In genomic region chr19:30997222-30997621, GRCh38 we compare ENCODE assay signal across 31 cellular contexts.
"Had no signal": no experiment of that assay in that cellular context is flagged by ENCODE, and none has a peak within 500 bp of the region (broad histone marks: within the 10 kb centered on the region; RNA-seq: fewer than 3 reads in every experiment).

No MANE protein-coding gene starts in this region.

- DNase-seq: activated B cell treated with CpG ODN at 0.5 μM for 24 hours; activated CD4-positive, alpha-beta memory T cell treated with anti-CD3 and anti-CD28 coated beads for 36 hours; activated CD4-positive, alpha-beta T cell treated with anti-CD3 and anti-CD28 coated beads for 4 hours; activated CD4-positive, alpha-beta T cell treated with anti-CD3 and anti-CD28 coated beads, Interleukin-2, amount 10 ng/mL, durations not matched to agents 24 days and 14 days; activated CD4-positive, alpha-beta T cell treated with anti-CD3 and anti-CD28 coated beads, Interleukin-2, amount 50 U/mL, for 1 hour; activated CD4-positive, alpha-beta T cell treated with anti-CD3 and anti-CD28 coated beads, Interleukin-2, amount 50 U/mL, for 4 hours; activated CD4-positive, CD25-positive, alpha-beta regulatory T cell treated with anti-CD3 and anti-CD28 coated beads, Interleukin-2, amount 50 U/mL, for 72 hours; activated CD8-positive, alpha-beta memory T cell treated with anti-CD3 and anti-CD28 coated beads, Interleukin-2, amount 50 U/mL, for 4 hours; activated CD8-positive, alpha-beta T cell treated with anti-CD3 and anti-CD28 coated beads for 36 hours; activated effector memory CD4-positive, alpha-beta T cell treated with Interleukin-2 at 50 U/mL for 16 hours; activated gamma-delta T cell; activated naive CD4-positive, alpha-beta T cell treated with anti-CD3 and anti-CD28 coated beads, Interleukin-2, amount 10 ng/mL, durations not matched to agents 7 days and 5 days; activated naive CD4-positive, alpha-beta T cell treated with Interleukin-2 at 50 U/mL for 16 hours; activated naive CD8-positive, alpha-beta T cell treated with anti-CD3 and anti-CD28 coated beads, Interleukin-2, amount 10 ng/mL, durations not matched to agents 7 days and 5 days; activated naive CD8-positive, alpha-beta T cell treated with anti-CD3 and anti-CD28 coated beads, Interleukin-2, amount 50 U/mL, for 24 hours; activated T-cell treated with anti-CD3 and anti-CD28 coated beads for 4 hours; activated T-cell treated with anti-CD3 and anti-CD28 coated beads, Interleukin-2, amount 50 U/mL, for 1 hour; activated T-cell treated with anti-CD3 and anti-CD28 coated beads, Interleukin-2, amount 50 U/mL, for 48 hours; amygdala; anterior cingulate cortex; caudate nucleus; cerebellar nuclear complex; T-helper 2 cell; T-helper 9 cell had no signal

- H3K4me1 Mint-ChIP-seq: activated B cell treated with CpG ODN at 0.5 μM for 24 hours; activated CD4-positive, alpha-beta T cell treated with anti-CD3 and anti-CD28 coated beads, Interleukin-2, amount 10 ng/mL, durations not matched to agents 24 days and 14 days; activated naive CD4-positive, alpha-beta T cell treated with anti-CD3 and anti-CD28 coated beads, Interleukin-2, amount 10 ng/mL, durations not matched to agents 7 days and 5 days; activated naive CD4-positive, alpha-beta T cell treated with anti-CD3 and anti-CD28 coated beads, Interleukin-2, amount 50 U/mL, for 24 hours; activated naive CD8-positive, alpha-beta T cell treated with anti-CD3 and anti-CD28 coated beads, Interleukin-2, amount 10 ng/mL, durations not matched to agents 7 days and 5 days; activated naive CD8-positive, alpha-beta T cell treated with anti-CD3 and anti-CD28 coated beads, Interleukin-2, amount 50 U/mL, for 24 hours; central memory CD8-positive, alpha-beta T cell had no signal

- H3K36me3 Mint-ChIP-seq: activated CD4-positive, alpha-beta memory T cell treated with anti-CD3 and anti-CD28 coated beads for 36 hours; activated naive CD4-positive, alpha-beta T cell treated with anti-CD3 and anti-CD28 coated beads, Interleukin-2, amount 10 ng/mL, durations not matched to agents 7 days and 5 days; activated naive CD4-positive, alpha-beta T cell treated with anti-CD3 and anti-CD28 coated beads, Interleukin-2, amount 50 U/mL, for 24 hours; activated naive CD8-positive, alpha-beta T cell; activated naive CD8-positive, alpha-beta T cell treated with anti-CD3 and anti-CD28 coated beads, Interleukin-2, amount 10 ng/mL, durations not matched to agents 7 days and 5 days; brain had no signal

- ATAC-seq: activated CD8-positive, alpha-beta T cell treated with anti-CD3 and anti-CD28 coated beads for 36 hours; activated naive CD8-positive, alpha-beta T cell treated with anti-CD3 and anti-CD28 coated beads, Interleukin-2, amount 50 U/mL, for 24 hours had no signal

- H3K9me3 Mint-ChIP-seq: activated B cell treated with CpG ODN at 0.5 μM for 24 hours; activated CD4-positive, alpha-beta memory T cell treated with anti-CD3 and anti-CD28 coated beads for 36 hours; activated CD4-positive, alpha-beta T cell treated with anti-CD3 and anti-CD28 coated beads, Interleukin-2, amount 10 ng/mL, durations not matched to agents 24 days and 14 days; activated CD8-positive, alpha-beta T cell treated with anti-CD3 and anti-CD28 coated beads for 36 hours; activated naive CD4-positive, alpha-beta T cell treated with anti-CD3 and anti-CD28 coated beads, Interleukin-2, amount 10 ng/mL, durations not matched to agents 7 days and 5 days; activated naive CD4-positive, alpha-beta T cell treated with anti-CD3 and anti-CD28 coated beads, Interleukin-2, amount 50 U/mL, for 24 hours; activated naive CD8-positive, alpha-beta T cell treated with anti-CD3 and anti-CD28 coated beads, Interleukin-2, amount 10 ng/mL, durations not matched to agents 7 days and 5 days; activated naive CD8-positive, alpha-beta T cell treated with anti-CD3 and anti-CD28 coated beads, Interleukin-2, amount 50 U/mL, for 24 hours; activated T-helper 2 cell treated with anti-CD3 and anti-CD28 coated beads, Interferon-gamma antibody, Interleukin-2, Interleukin-4, amounts not matched to agents 10 μg/mL and 5 μg/mL and 100 μg/mL, durations not matched to agents 14 hours and 24 hours and 36 hours; brain; central memory CD8-positive, alpha-beta T cell; T-helper 1 cell treated with Interleukin-12 subunit alpha and Interleukin-12 subunit beta and Interleukin-4 antibody, amounts not matched to agents 30 μg/mL and 1 μg/mL, for 36 hours; T-helper 2 cell treated with Interferon-gamma antibody and Interleukin-4, amounts not matched to agents 5 μg/mL and 100 μg/mL, for 36 hours had no signal

- H3K27me3 Mint-ChIP-seq: activated B cell treated with CpG ODN at 0.5 μM for 24 hours; activated CD4-positive, alpha-beta T cell treated with anti-CD3 and anti-CD28 coated beads, Interleukin-2, amount 10 ng/mL, durations not matched to agents 24 days and 14 days; activated naive CD4-positive, alpha-beta T cell treated with anti-CD3 and anti-CD28 coated beads, Interleukin-2, amount 10 ng/mL, durations not matched to agents 7 days and 5 days; activated naive CD8-positive, alpha-beta T cell treated with anti-CD3 and anti-CD28 coated beads, Interleukin-2, amount 10 ng/mL, durations not matched to agents 7 days and 5 days had no signal

- H3K4me3 Mint-ChIP-seq: activated B cell treated with CpG ODN at 0.5 μM for 24 hours; activated CD4-positive, alpha-beta memory T cell treated with anti-CD3 and anti-CD28 coated beads for 36 hours; activated CD4-positive, alpha-beta T cell treated with anti-CD3 and anti-CD28 coated beads, Interleukin-2, amount 10 ng/mL, durations not matched to agents 24 days and 14 days; activated CD8-positive, alpha-beta T cell treated with anti-CD3 and anti-CD28 coated beads for 36 hours; activated naive CD4-positive, alpha-beta T cell treated with anti-CD3 and anti-CD28 coated beads, Interleukin-2, amount 10 ng/mL, durations not matched to agents 7 days and 5 days; activated naive CD4-positive, alpha-beta T cell treated with anti-CD3 and anti-CD28 coated beads, Interleukin-2, amount 50 U/mL, for 24 hours; activated naive CD8-positive, alpha-beta T cell; activated naive CD8-positive, alpha-beta T cell treated with anti-CD3 and anti-CD28 coated beads, Interleukin-2, amount 10 ng/mL, durations not matched to agents 7 days and 5 days; activated naive CD8-positive, alpha-beta T cell treated with anti-CD3 and anti-CD28 coated beads, Interleukin-2, amount 50 U/mL, for 24 hours; brain; central memory CD8-positive, alpha-beta T cell; T-helper 1 cell treated with Interleukin-12 subunit alpha and Interleukin-12 subunit beta and Interleukin-4 antibody, amounts not matched to agents 30 μg/mL and 1 μg/mL, for 36 hours; T-helper 2 cell treated with Interferon-gamma antibody and Interleukin-4, amounts not matched to agents 5 μg/mL and 100 μg/mL, for 36 hours had no signal
